17 cellular contexts compared by ENCODE assay signal in the genomic region with DNA sequence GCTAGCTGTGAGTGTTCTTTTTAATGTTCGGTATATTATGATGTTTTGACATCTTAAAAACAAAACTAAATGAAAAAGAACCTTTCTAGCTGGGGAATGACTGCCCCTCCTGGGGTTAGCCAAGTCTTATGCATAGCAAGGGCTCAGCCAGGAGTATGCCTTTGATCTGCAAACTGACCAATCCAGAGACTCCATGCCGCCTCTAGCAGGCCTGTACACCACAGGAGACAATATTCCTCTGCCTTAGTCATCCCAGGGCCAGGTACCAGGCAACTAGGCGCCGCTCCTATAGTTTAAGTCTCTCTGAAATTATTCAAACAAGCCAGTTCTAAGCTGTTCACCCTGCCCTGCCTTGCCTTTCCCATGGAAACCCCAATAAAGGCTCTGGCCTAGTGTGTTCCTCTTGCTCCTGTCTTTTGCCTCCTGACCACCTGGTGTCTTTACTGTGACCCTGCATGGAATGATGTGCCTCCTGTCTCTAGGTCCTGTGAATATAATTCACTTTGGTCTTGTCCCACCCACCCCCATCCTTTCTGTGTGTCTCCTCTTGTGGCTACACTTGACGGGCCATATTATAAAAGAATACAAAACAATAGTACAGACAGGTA.
"Had no signal": no experiment of that assay in that cellular context is flagged by ENCODE, and none has a peak within 500 bp of the region (broad histone marks: within the 10 kb centered on the region; RNA-seq: fewer than 3 reads in every experiment).

No MANE protein-coding gene starts in this region.

- H3K9me3 ChIP-seq: pancreas, tibial nerve, vagina had no signal

- ATAC-seq: activated CD4-positive, alpha-beta T cell treated with anti-CD3 and anti-CD28 coated beads for 36 hours; activated CD8-positive, alpha-beta T cell treated with anti-CD3 and anti-CD28 coated beads for 36 hours; esophagus mucosa; pancreas; stimulated activated effector memory CD8-positive, alpha-beta T cell treated with anti-CD3 and anti-CD28 coated beads, Interleukin-12 subunit alpha, Interleukin-12 subunit beta, amount 100 ng/mL, for 72 hours; T-cell had no signal

- H3K27ac ChIP-seq: pancreas, tibial nerve, vagina, VCaP had no signal

- H3K4me2 ChIP-seq: smooth muscle cell had no signal

- H3K36me3 ChIP-seq: pancreas had no signal

- H3K9me3 Mint-ChIP-seq: activated CD8-positive, alpha-beta T cell treated with anti-CD3 and anti-CD28 coated beads for 36 hours; activated T-helper 1 cell treated with anti-CD3 and anti-CD28 coated beads, Interleukin-12 subunit alpha, Interleukin-12 subunit beta, Interleukin-2, Interleukin-4 antibody, amounts not matched to agents 30 ng/mL and 10 ng/mL and 1 ng/mL, durations not matched to agents 14 hours and 24 hours and 36 hours; brain; dendritic cell treated with granulocyte-macrophage colony-stimulating factor and Interleukin-4, amounts not matched to agents 40 ng/mL and 50 ng/mL, for 4 days; stimulated activated effector memory CD8-positive, alpha-beta T cell treated with anti-CD3 and anti-CD28 coated beads, Interleukin-12 subunit alpha, Interleukin-12 subunit beta, amount 100 ng/mL, for 72 hours had no signal

- H3K4me1 ChIP-seq: tibial nerve, vagina had no signal

- FAIRE-seq: pancreas had no signal

- H3K4me3 Mint-ChIP-seq: activated CD4-positive, alpha-beta T cell treated with anti-CD3 and anti-CD28 coated beads for 36 hours; activated CD8-positive, alpha-beta T cell treated with anti-CD3 and anti-CD28 coated beads for 36 hours; activated T-helper 1 cell treated with anti-CD3 and anti-CD28 coated beads, Interleukin-12 subunit alpha, Interleukin-12 subunit beta, Interleukin-2, Interleukin-4 antibody, amounts not matched to agents 30 ng/mL and 10 ng/mL and 1 ng/mL, durations not matched to agents 14 hours and 24 hours and 36 hours; brain; dendritic cell treated with granulocyte-macrophage colony-stimulating factor and Interleukin-4, amounts not matched to agents 40 ng/mL and 50 ng/mL, for 4 days; stimulated activated effector memory CD8-positive, alpha-beta T cell treated with anti-CD3 and anti-CD28 coated beads, Interleukin-12 subunit alpha, Interleukin-12 subunit beta, amount 100 ng/mL, for 72 hours; T-cell had no signal

- H3K27ac Mint-ChIP-seq: activated CD4-positive, alpha-beta T cell treated with anti-CD3 and anti-CD28 coated beads for 36 hours; activated CD8-positive, alpha-beta T cell treated with anti-CD3 and anti-CD28 coated beads for 36 hours; activated T-helper 1 cell treated with anti-CD3 and anti-CD28 coated beads, Interleukin-12 subunit alpha, Interleukin-12 subunit beta, Interleukin-2, Interleukin-4 antibody, amounts not matched to agents 30 ng/mL and 10 ng/mL and 1 ng/mL, durations not matched to agents 14 hours and 24 hours and 36 hours; brain; dendritic cell treated with granulocyte-macrophage colony-stimulating factor and Interleukin-4, amounts not matched to agents 40 ng/mL and 50 ng/mL, for 4 days; stimulated activated effector memory CD8-positive, alpha-beta T cell treated with anti-CD3 and anti-CD28 coated beads, Interleukin-12 subunit alpha, Interleukin-12 subunit beta, amount 100 ng/mL, for 72 hours; T-cell had no signal

- H3K27me3 ChIP-seq: pancreas, tibial nerve, vagina had no signal

- H3K4me1 Mint-ChIP-seq: activated CD4-positive, alpha-beta T cell treated with anti-CD3 and anti-CD28 coated beads for 36 hours; brain; stimulated activated effector memory CD8-positive, alpha-beta T cell treated with anti-CD3 and anti-CD28 coated beads, Interleukin-12 subunit alpha, Interleukin-12 subunit beta, amount 100 ng/mL, for 72 hours; T-cell had no signal

- DNase-seq: activated CD4-positive, alpha-beta T cell treated with anti-CD3 and anti-CD28 coated beads for 36 hours; activated CD8-positive, alpha-beta memory T cell treated with anti-CD3 and anti-CD28 coated beads, Interleukin-2, amount 50 U/mL, for 48 hours; activated CD8-positive, alpha-beta T cell treated with anti-CD3 and anti-CD28 coated beads for 36 hours; activated naive CD4-positive, alpha-beta T cell treated with Interleukin-2 at 50 U/mL for 16 hours; glutamatergic neuron; pancreas; retina; T-cell had no signal

- H3K4me3 ChIP-seq: pancreas, smooth muscle cell, tibial nerve, vagina had no signal

- H3K27me3 Mint-ChIP-seq: activated CD4-positive, alpha-beta T cell treated with anti-CD3 and anti-CD28 coated beads for 36 hours; activated CD8-positive, alpha-beta T cell treated with anti-CD3 and anti-CD28 coated beads for 36 hours; brain; dendritic cell treated with granulocyte-macrophage colony-stimulating factor and Interleukin-4, amounts not matched to agents 40 ng/mL and 50 ng/mL, for 4 days; T-cell had no signal
